ENCODE assay signal across 18 cellular contexts in genomic region chr15:79969175-79969574, GRCh38. TPM values are rescaled to one million over a fixed set of nuclear protein-coding genes. Genes with fewer than 3 reads are reported as not detected.
A peak's percentile ranks its signal among the peaks of the same experiment; 100 is the strongest.
DNase-seq lines count a peak whose midpoint lies in the region; ATAC-seq, FAIRE-seq and TF ChIP-seq lines count a peak whose summit lies in the region.
"Had no signal": no experiment of that assay in that cellular context is flagged by ENCODE, and none has a peak within 500 bp of the region (broad histone marks: within the 10 kb centered on the region; RNA-seq: fewer than 3 reads in every experiment).

No MANE protein-coding gene starts in this region.

- H3K4me3 ChIP-seq in CD4-positive, CD25-positive, alpha-beta regulatory T cell (ENCODE audit: low read depth, low read length) = peak overlapping the region; percentile 87
- H3K4me3 ChIP-seq: PC-9 had no signal

- ATAC-seq in CD4-positive, CD25-positive, alpha-beta regulatory T cell (ENCODE audit: low read depth in 2 of 2) = no peak
- no peak for ATAC-seq in activated CD8-positive, alpha-beta T cell treated with anti-CD3 and anti-CD28 coated beads, Interleukin-2, amount 10 ng/mL, durations not matched to agents 7 days and 5 days
- ATAC-seq in memory B cell (ENCODE audit: low read depth) = no peak
- ATAC-seq in GM21825 (IDR thresholded peaks at IDR 0.05; ENCODE audit: unreplicated experiment) = no peak

- CTCF ChIA-PET in activated CD8-positive, alpha-beta T cell treated with anti-CD3 and anti-CD28 coated beads, Interleukin-2, amount 10 ng/mL, durations not matched to agents 7 days and 5 days (lab: Charles Lee) = interaction anchor here (0.9 to 2.2 kb wide), 3 partner anchors 23 to 60 kb away, joined by 3 to 13 read pairs (median 6); no protein-coding TSS in a partner anchor

- H3K27ac Mint-ChIP-seq in CD4-positive, CD25-positive, alpha-beta regulatory T cell = peak overlapping the region; percentile 87 to 93 (median 89)
- peak overlapping the region; percentile 67 for H3K27ac Mint-ChIP-seq in activated CD8-positive, alpha-beta T cell treated with anti-CD3 and anti-CD28 coated beads, Interleukin-2, amount 10 ng/mL, durations not matched to agents 7 days and 5 days
- peak overlapping the region; percentile 94 for H3K27ac Mint-ChIP-seq in memory B cell

- H3K27me3 ChIP-seq in CD4-positive, CD25-positive, alpha-beta regulatory T cell (ENCODE audit: control insufficient read depth, insufficient read depth, low read length) = no peaks in the 10 kb centered on the region

- H3K4me3 Mint-ChIP-seq in CD4-positive, CD25-positive, alpha-beta regulatory T cell = peak overlapping the region; percentile 0 to 88 (median 64)
- peak overlapping the region; percentile 74 for H3K4me3 Mint-ChIP-seq in activated CD8-positive, alpha-beta T cell treated with anti-CD3 and anti-CD28 coated beads, Interleukin-2, amount 10 ng/mL, durations not matched to agents 7 days and 5 days
- peak overlapping the region; percentile 84 for H3K4me3 Mint-ChIP-seq in memory B cell

- no peak for TF ChIP-seq POLR2A in GM12892 (IDR thresholded peaks at IDR 0.05; ENCODE audit: low read depth, low read length)

- H3K36me3 ChIP-seq in CD4-positive, CD25-positive, alpha-beta regulatory T cell (ENCODE audit: control insufficient read depth, insufficient read depth, low read length) = no peaks in the 10 kb centered on the region

- peak; percentile 44 for FAIRE-seq in GM12892 (lab: Jason Lieb, UNC)
- FAIRE-seq: endothelial cell of umbilical vein, kidney had no signal

- peak overlapping the region; percentile 61 for H3K27ac ChIP-seq in CD4-positive, CD25-positive, alpha-beta regulatory T cell (ENCODE audit: insufficient read depth, low read length, poor library complexity, severe bottlenecking)
- H3K27ac ChIP-seq: PC-9 had no signal

- H3K4me1 ChIP-seq in CD4-positive, CD25-positive, alpha-beta regulatory T cell (ENCODE audit: control insufficient read depth, insufficient read depth, low read length, poor library complexity, severe bottlenecking) = peaks cover 44% of the 10 kb centered on the region

- no peaks in the 10 kb centered on the region for H3K9me3 ChIP-seq in CD4-positive, CD25-positive, alpha-beta regulatory T cell (ENCODE audit: control insufficient read depth in 2 of 2, low read length in 2 of 2)

- DNase-seq in CD4-positive, CD25-positive, alpha-beta regulatory T cell = no peak
- DNase-seq in GM12892 (ENCODE audit: insufficient read length) (no peak), memory B cell (ENCODE audit: low spot score in 2 of 2) (no peak), GOT3 (lab: John Stamatoyannopoulos, UW) (no peak), SIG-M5 treated with dmso at 0.1 percent for 504 hours (lab: John Stamatoyannopoulos, UW; ENCODE audit: unreplicated experiment) (no peak)
- DNase-seq in activated CD8-positive, alpha-beta T cell treated with anti-CD3 and anti-CD28 coated beads, Interleukin-2, amount 10 ng/mL, durations not matched to agents 7 days and 5 days = no peak
- DNase-seq in stimulated activated CD4-positive, alpha-beta T cell treated with anti-CD3 and anti-CD28 coated beads, Interleukin-2, amount 100 ng/mL, for 48 hours = no peak
- DNase-seq: activated CD4-positive, alpha-beta T cell treated with anti-CD3 and anti-CD28 coated beads for 1 hour; glutamatergic neuron; IMR-90; kidney; NCI-H146; NCI-H510A treated with DMSO at 0.1 percent for 48 hours; PC-9; trophoblast cell had no signal

- H3K4me1 Mint-ChIP-seq in CD4-positive, CD25-positive, alpha-beta regulatory T cell = peaks cover 27 to 71% (median 52%) of the 10 kb centered on the region in 4 donors
- H3K4me1 Mint-ChIP-seq in activated CD8-positive, alpha-beta T cell treated with anti-CD3 and anti-CD28 coated beads, Interleukin-2, amount 10 ng/mL, durations not matched to agents 7 days and 5 days (ENCODE audit: low read depth) = peaks cover 69% of the 10 kb centered on the region
- H3K4me1 Mint-ChIP-seq in memory B cell = peaks cover 56% of the 10 kb centered on the region

- POLR2A ChIA-PET in activated CD8-positive, alpha-beta T cell treated with anti-CD3 and anti-CD28 coated beads, Interleukin-2, amount 10 ng/mL, durations not matched to agents 7 days and 5 days (lab: Charles Lee) = interaction anchor here (1.5 to 5.2 kb wide), 5 partner anchors 47 to 191 kb away, joined by 3 to 77 read pairs (median 12); partner anchors contain the start of gene ZFAND6

- peaks cover 8% of the 10 kb centered on the region for H3K36me3 Mint-ChIP-seq in CD4-positive, CD25-positive, alpha-beta regulatory T cell
- H3K36me3 Mint-ChIP-seq in activated CD8-positive, alpha-beta T cell treated with anti-CD3 and anti-CD28 coated beads, Interleukin-2, amount 10 ng/mL, durations not matched to agents 7 days and 5 days (ENCODE audit: low read depth) = peaks cover 19% of the 10 kb centered on the region
- peaks cover 13% of the 10 kb centered on the region for H3K36me3 Mint-ChIP-seq in memory B cell

- H3K27me3 Mint-ChIP-seq in CD4-positive, CD25-positive, alpha-beta regulatory T cell = no peaks in the 10 kb centered on the region
- H3K27me3 Mint-ChIP-seq in activated CD8-positive, alpha-beta T cell treated with anti-CD3 and anti-CD28 coated beads, Interleukin-2, amount 10 ng/mL, durations not matched to agents 7 days and 5 days (ENCODE audit: low read depth) = no peaks in the 10 kb centered on the region
- no peaks in the 10 kb centered on the region for H3K27me3 Mint-ChIP-seq in memory B cell

- peaks cover 0 to 2% (median 0%) of the 10 kb centered on the region in 7 donors for H3K9me3 Mint-ChIP-seq in CD4-positive, CD25-positive, alpha-beta regulatory T cell
- H3K9me3 Mint-ChIP-seq in activated CD8-positive, alpha-beta T cell treated with anti-CD3 and anti-CD28 coated beads, Interleukin-2, amount 10 ng/mL, durations not matched to agents 7 days and 5 days (ENCODE audit: insufficient read depth) = peaks cover 5% of the 10 kb centered on the region
- peaks cover 5% of the 10 kb centered on the region for H3K9me3 Mint-ChIP-seq in memory B cell

RNA-seq across cellular contexts. Expression of gene BCL2A1, which starts 1.8 kb away (rescaled TPM):
- 12.9 TPM for total RNA-seq in CD4-positive, CD25-positive, alpha-beta regulatory T cell
- polyA plus RNA-seq in CD4-positive, CD25-positive, alpha-beta regulatory T cell = 10 to 100 TPM; 12.3 to 25.4 (median 19.7) TPM
- polyA plus RNA-seq in GM12892 (2012; ENCODE audit: missing spikeins) = 266 TPM
- 10 to 100 TPM; 23.1 to 26.3 TPM for total RNA-seq in activated CD8-positive, alpha-beta T cell treated with anti-CD3 and anti-CD28 coated beads, Interleukin-2, amount 10 ng/mL, durations not matched to agents 7 days and 5 days
- total RNA-seq: endothelial cell of umbilical vein, H4, PC-9 had no signal
- polyA plus RNA-seq: endothelial cell of umbilical vein had no signal
